Comparison of ENCODE assay signal across 9 cellular contexts in the genomic region with DNA sequence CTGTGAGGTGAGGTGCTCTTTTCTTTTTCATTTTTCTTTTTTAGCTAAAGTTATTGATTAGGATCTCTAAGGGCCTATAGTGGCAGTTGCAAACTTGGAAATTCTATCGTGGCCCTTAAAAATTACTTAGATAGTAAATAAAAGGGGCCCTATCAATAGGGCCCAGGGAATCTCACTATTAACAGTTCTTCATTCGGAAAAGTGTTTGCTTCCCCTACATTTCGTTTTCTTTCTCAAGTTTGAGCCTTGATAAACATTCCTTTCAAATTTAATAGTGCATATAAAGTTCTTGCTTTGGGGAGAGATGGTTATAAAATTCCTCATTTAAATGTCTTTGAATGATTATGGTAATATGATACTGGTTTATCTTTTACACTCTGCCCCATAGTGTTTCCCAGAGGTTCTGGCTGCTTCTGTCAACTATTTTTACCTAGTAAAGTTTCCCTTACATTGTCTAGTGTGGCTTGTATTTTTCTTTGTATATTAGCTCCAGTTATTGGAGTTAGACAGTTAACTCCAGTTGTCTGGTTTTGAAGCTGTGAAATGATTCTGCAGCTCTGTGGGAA.
"Had no signal": no experiment of that assay in that cellular context is flagged by ENCODE, and none has a peak within 500 bp of the region (broad histone marks: within the 10 kb centered on the region; RNA-seq: fewer than 3 reads in every experiment).

No MANE protein-coding gene starts in this region.

- H3K4me3 Mint-ChIP-seq: IgD-negative memory B cell had no signal

- H3K9me3 Mint-ChIP-seq: IgD-negative memory B cell had no signal

- H3K9ac ChIP-seq: KMS-11 had no signal

- H3K27ac ChIP-seq: HL-60, KMS-11 had no signal

- ATAC-seq: HepG2 had no signal

- H3K36me3 Mint-ChIP-seq: IgD-negative memory B cell had no signal

- FAIRE-seq: HepG2, HTR-8/SVneo had no signal

- H3K27ac Mint-ChIP-seq: IgD-negative memory B cell had no signal

- H3K4me1 Mint-ChIP-seq: IgD-negative memory B cell had no signal

- DNase-seq: IMR-90, Karpas-422, KBM-7, KG1 had no signal

- H3K4me2 ChIP-seq: KMS-11 had no signal
